ENCODE assay signal across 25 cellular contexts in genomic region chr9:132646726-132647125, GRCh38. TPM values are rescaled to one million over a fixed set of nuclear protein-coding genes. Genes with fewer than 3 reads are reported as not detected.
DNase-seq lines count a peak whose midpoint lies in the region; ATAC-seq and TF ChIP-seq lines count a peak whose summit lies in the region.
"Had no signal": no experiment of that assay in that cellular context is flagged by ENCODE, and none has a peak within 500 bp of the region (broad histone marks: within the 10 kb centered on the region; RNA-seq: fewer than 3 reads in every experiment).

No MANE protein-coding gene starts in this region.

- H3K79me2 ChIP-seq in osteoblast (ENCODE audit: insufficient read depth, low read length) = no peaks in the 10 kb centered on the region

- H3K4me3 Mint-ChIP-seq in endothelial cell (ENCODE audit: unreplicated experiment) = peak overlapping the region; percentile 9
- H3K4me3 Mint-ChIP-seq in activated T-cell treated with anti-CD3 and anti-CD28 coated beads, Interleukin-2, amount 50 U/mL, for 72 hours = no peak overlapping the region
- H3K4me3 Mint-ChIP-seq: activated T-cell treated with anti-CD3 and anti-CD28 coated beads, Interleukin-2, amount 50 U/mL, for 4 hours; brain; GM23338; T-cell; WTC11 had no signal

- peak overlapping the region; percentile 38 for H3K4me2 ChIP-seq in osteoblast (ENCODE audit: insufficient read depth, low read length)
- H3K4me2 ChIP-seq: GM23338 had no signal

- H3K36me3 ChIP-seq in SJCRH30 = peaks cover 93% of the 10 kb centered on the region
- peaks cover 76% of the 10 kb centered on the region for H3K36me3 ChIP-seq in osteoblast (ENCODE audit: insufficient read depth, low read length)

- H3K36me3 Mint-ChIP-seq in endothelial cell (ENCODE audit: low read depth, unreplicated experiment) = peaks cover 19% of the 10 kb centered on the region
- peaks cover 6 to 16% of the 10 kb centered on the region in 2 donors for H3K36me3 Mint-ChIP-seq in activated T-cell treated with anti-CD3 and anti-CD28 coated beads, Interleukin-2, amount 50 U/mL, for 72 hours (ENCODE audit: insufficient read depth in 2 of 2)

- TF ChIP-seq CTCF in endothelial cell (IDR thresholded peaks at IDR 0.05; ENCODE audit: unreplicated experiment) (no peak), osteoblast (IDR thresholded peaks at IDR 0.05; ENCODE audit: extremely low read depth, low read depth, low read length) (no peak)

- H3K4me1 ChIP-seq in SJCRH30 (peaks cover 16% of the 10 kb centered on the region), osteoblast (ENCODE audit: insufficient read depth, low read length) (peaks cover 29% of the 10 kb centered on the region)
- H3K4me1 ChIP-seq: left ventricle myocardium inferior, tibial artery, vagina had no signal

- peaks cover 3% of the 10 kb centered on the region for H3K4me1 Mint-ChIP-seq in endothelial cell (ENCODE audit: unreplicated experiment)
- peaks cover 8% of the 10 kb centered on the region for H3K4me1 Mint-ChIP-seq in activated T-cell treated with anti-CD3 and anti-CD28 coated beads, Interleukin-2, amount 50 U/mL, for 72 hours (ENCODE audit: low read depth)
- H3K4me1 Mint-ChIP-seq: brain, GM23338, T-cell, WTC11 had no signal

- ATAC-seq in activated T-cell treated with anti-CD3 and anti-CD28 coated beads, Interleukin-2, amount 50 U/mL, for 72 hours (replicated peaks in 1 of 2) = no peak
- ATAC-seq in GM19397 (IDR thresholded peaks at IDR 0.05; ENCODE audit: unreplicated experiment) = no peak
- ATAC-seq: activated T-cell treated with anti-CD3 and anti-CD28 coated beads, Interleukin-2, amount 50 U/mL, for 4 hours; GM23338; right cardiac atrium; T-cell; WTC11 had no signal

- H3K27me3 Mint-ChIP-seq in endothelial cell (ENCODE audit: unreplicated experiment) = peaks cover 3% of the 10 kb centered on the region
- H3K27me3 Mint-ChIP-seq in activated T-cell treated with anti-CD3 and anti-CD28 coated beads, Interleukin-2, amount 50 U/mL, for 72 hours (ENCODE audit: low read depth) = no peaks in the 10 kb centered on the region
- H3K27me3 Mint-ChIP-seq: brain, T-cell had no signal

- no peaks in the 10 kb centered on the region for H3K9me3 Mint-ChIP-seq in endothelial cell (ENCODE audit: unreplicated experiment)
- H3K9me3 Mint-ChIP-seq in activated T-cell treated with anti-CD3 and anti-CD28 coated beads, Interleukin-2, amount 50 U/mL, for 72 hours = no peaks in the 10 kb centered on the region
- H3K9me3 Mint-ChIP-seq: activated T-cell treated with anti-CD3 and anti-CD28 coated beads, Interleukin-2, amount 50 U/mL, for 4 hours; brain; GM23338; T-cell; WTC11 had no signal

- H3K27ac ChIP-seq in SJCRH30 (peak overlapping the region; percentile 61), osteoblast (ENCODE audit: low read depth, low read length) (peak overlapping the region; percentile 91)
- H3K27ac ChIP-seq: C4-2B, left ventricle myocardium inferior, tibial artery, vagina had no signal

- no peak overlapping the region for H2AFZ ChIP-seq in osteoblast (ENCODE audit: low read length)
- H2AFZ ChIP-seq: GM23338 had no signal

- H3K27me3 ChIP-seq in SJCRH30 (no peaks in the 10 kb centered on the region), osteoblast (ENCODE audit: insufficient read depth, low read length) (no peaks in the 10 kb centered on the region)
- H3K27me3 ChIP-seq: tibial artery, vagina had no signal

- no peak overlapping the region for H3K4me3 ChIP-seq in SJCRH30
- no peak overlapping the region for H3K4me3 ChIP-seq in osteoblast (ENCODE audit: insufficient read depth, low read length)
- H3K4me3 ChIP-seq: GM23338, left ventricle myocardium inferior, tibial artery, vagina had no signal

- no peaks in the 10 kb centered on the region for H3K9me3 ChIP-seq in SJCRH30 (replicated peaks)
- H3K9me3 ChIP-seq in osteoblast (ENCODE audit: low read depth, low read length) = no peaks in the 10 kb centered on the region
- H3K9me3 ChIP-seq: left ventricle myocardium inferior, tibial artery, vagina had no signal

- peaks cover 2% of the 10 kb centered on the region for H4K20me1 ChIP-seq in osteoblast (ENCODE audit: insufficient read depth, low read length)

- DNase-seq in EL = peak; percentile 10
- no peak for DNase-seq in SJCRH30
- no peak for DNase-seq in endothelial cell (ENCODE audit: low spot score)
- no peak for DNase-seq in osteoblast (ENCODE audit: insufficient read length, low spot score, missing footprints)
- DNase-seq in glomerular visceral epithelial cell (ENCODE audit: extremely low spot score) = no peak
- no peak for DNase-seq in activated CD8-positive, alpha-beta memory T cell treated with anti-CD3 and anti-CD28 coated beads, Interleukin-2, amount 50 U/mL, for 4 hours
- no peak for DNase-seq in activated T-cell treated with anti-CD3 and anti-CD28 coated beads, Interleukin-2, amount 50 U/mL, for 72 hours
- DNase-seq: activated CD4-positive, alpha-beta T cell treated with anti-CD3 and anti-CD28 coated beads, Interleukin-2, amount 50 U/mL, for 1 hour; activated naive CD4-positive, alpha-beta T cell; activated T-cell treated with anti-CD3 and anti-CD28 coated beads, Interleukin-2, amount 50 U/mL, for 4 hours; left ventricle myocardium inferior; NCI-H1092; NCI-H1694; NCI-H446; NCI-H774; right cardiac atrium; stimulated activated CD4-positive, alpha-beta T cell treated with anti-CD3 and anti-CD28 coated beads, Interleukin-4, amount 100 ng/mL, for 1 hour; T-cell; tibial artery had no signal

- no peak overlapping the region for H3K27ac Mint-ChIP-seq in endothelial cell (ENCODE audit: unreplicated experiment)
- H3K27ac Mint-ChIP-seq in activated T-cell treated with anti-CD3 and anti-CD28 coated beads, Interleukin-2, amount 50 U/mL, for 72 hours = no peak overlapping the region
- H3K27ac Mint-ChIP-seq: brain, GM23338, T-cell, WTC11 had no signal

RNA-seq across cellular contexts. Expression of gene DDX31, which starts 23.1 kb away (rescaled TPM):
- 28.4 and 29.5 TPM in 2 replicates for total RNA-seq in SJCRH30 (2014; rRNA removed; shearing (Covaris generic))
- 15.8 TPM for total RNA-seq in endothelial cell (ENCODE audit: unreplicated experiment)
- total RNA-seq in osteoblast = 10.9 and 11.6 TPM in 2 replicates
- total RNA-seq in activated T-cell treated with anti-CD3 and anti-CD28 coated beads, Interleukin-2, amount 50 U/mL, for 72 hours = 10 to 100 TPM; 13.9 to 16.7 TPM

RNA-seq across cellular contexts. Expression of gene GTF3C4, which starts 23.5 kb away (rescaled TPM):
- total RNA-seq in SJCRH30 (2014; rRNA removed; shearing (Covaris generic)) = 37.5 and 39.0 TPM in 2 replicates
- total RNA-seq in endothelial cell (ENCODE audit: unreplicated experiment) (27.6 TPM), osteoblast (18.0 and 21.7 TPM in 2 replicates)
- 10 to 100 TPM; 13.8 to 16.0 TPM for total RNA-seq in activated T-cell treated with anti-CD3 and anti-CD28 coated beads, Interleukin-2, amount 50 U/mL, for 72 hours
